ENCODE assay signal across 24 cellular contexts in the genomic region with DNA sequence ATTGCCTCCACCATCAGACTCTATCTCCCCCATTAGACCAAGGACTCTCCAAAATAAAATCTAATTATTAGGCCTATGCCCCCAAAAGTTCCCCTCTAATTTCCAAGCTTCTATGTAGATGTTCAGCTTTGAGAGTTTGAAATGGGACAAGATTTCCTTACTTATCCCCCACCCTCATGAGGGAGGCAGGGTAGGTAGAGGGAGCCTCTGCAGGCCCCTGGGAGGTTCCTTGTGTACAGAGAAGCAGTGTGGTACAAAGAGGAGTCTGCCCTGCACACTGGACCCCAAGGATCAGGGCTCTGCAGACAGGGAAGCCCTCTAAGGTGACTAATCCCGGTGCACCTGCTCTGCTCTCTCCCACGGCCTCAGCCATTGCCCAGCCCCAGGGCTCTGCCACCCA. TPM values are rescaled to one million over a fixed set of nuclear protein-coding genes. Genes with fewer than 3 reads are reported as not detected.
"Had no signal": no experiment of that assay in that cellular context is flagged by ENCODE, and none has a peak within 500 bp of the region (broad histone marks: within the 10 kb centered on the region; RNA-seq: fewer than 3 reads in every experiment).

No MANE protein-coding gene starts in this region.

- DNase-seq: activated CD4-positive, CD25-positive, alpha-beta regulatory T cell treated with anti-CD3 and anti-CD28 coated beads, Interleukin-2, amount 50 U/mL, for 72 hours; activated naive CD8-positive, alpha-beta T cell treated with anti-CD3 and anti-CD28 coated beads, Interleukin-2, amount 10 ng/mL, durations not matched to agents 7 days and 5 days; activated T-cell treated with anti-CD3 and anti-CD28 coated beads, Interleukin-2, amount 50 U/mL, for 72 hours; amygdala; caudate nucleus; colonic mucosa; heart right ventricle; kidney glomerular epithelial cell; left ventricle myocardium inferior; naive thymus-derived CD4-positive, alpha-beta T cell; stimulated activated CD4-positive, alpha-beta T cell treated with anti-CD3 and anti-CD28 coated beads, Interleukin-12 subunit alpha, Interleukin-12 subunit beta, amount 100 ng/mL, for 4 hours; stimulated activated CD4-positive, alpha-beta T cell treated with anti-CD3 and anti-CD28 coated beads, Interleukin-1b, Interleukin-23, amount 100 ng/mL, for 48 hours; stimulated activated CD8-positive, alpha-beta memory T cell treated with anti-CD3 and anti-CD28 coated beads, Interleukin-4, amount 100 ng/mL, for 48 hours; stimulated activated naive CD4-positive, alpha-beta T cell; T1000; thyroid gland had no signal

- H3K9me3 Mint-ChIP-seq: activated naive CD8-positive, alpha-beta T cell treated with anti-CD3 and anti-CD28 coated beads, Interleukin-2, amount 10 ng/mL, durations not matched to agents 7 days and 5 days; activated T-cell treated with anti-CD3 and anti-CD28 coated beads, Interleukin-2, amount 50 U/mL, for 72 hours; naive thymus-derived CD4-positive, alpha-beta T cell had no signal

- H3K4me3 Mint-ChIP-seq: activated naive CD8-positive, alpha-beta T cell treated with anti-CD3 and anti-CD28 coated beads, Interleukin-2, amount 10 ng/mL, durations not matched to agents 7 days and 5 days; activated T-cell treated with anti-CD3 and anti-CD28 coated beads, Interleukin-2, amount 50 U/mL, for 72 hours; naive thymus-derived CD4-positive, alpha-beta T cell had no signal

- H3K36me3 Mint-ChIP-seq: activated naive CD8-positive, alpha-beta T cell treated with anti-CD3 and anti-CD28 coated beads, Interleukin-2, amount 10 ng/mL, durations not matched to agents 7 days and 5 days; naive thymus-derived CD4-positive, alpha-beta T cell had no signal

- H3K27me3 Mint-ChIP-seq: naive thymus-derived CD4-positive, alpha-beta T cell had no signal

- H3K27me3 ChIP-seq: colonic mucosa, thyroid gland had no signal

- H3K4me1 ChIP-seq: colonic mucosa, esophagus muscularis mucosa, gastroesophageal sphincter, thyroid gland had no signal

- H3K27ac Mint-ChIP-seq: activated naive CD8-positive, alpha-beta T cell treated with anti-CD3 and anti-CD28 coated beads, Interleukin-2, amount 10 ng/mL, durations not matched to agents 7 days and 5 days; activated T-cell treated with anti-CD3 and anti-CD28 coated beads, Interleukin-2, amount 50 U/mL, for 72 hours had no signal

- H3K27ac ChIP-seq: colonic mucosa, esophagus muscularis mucosa, gastroesophageal sphincter, heart right ventricle, left ventricle myocardium inferior, neutrophil, thyroid gland had no signal

- H3K4me3 ChIP-seq: colonic mucosa, esophagus muscularis mucosa, gastroesophageal sphincter, heart right ventricle, left ventricle myocardium inferior, thyroid gland had no signal

- H3K36me3 ChIP-seq: colonic mucosa, esophagus muscularis mucosa, gastroesophageal sphincter, heart right ventricle, left ventricle myocardium inferior, neutrophil, thyroid gland had no signal

- ATAC-seq: activated T-cell treated with anti-CD3 and anti-CD28 coated beads, Interleukin-2, amount 50 U/mL, for 72 hours; gastroesophageal sphincter; heart right ventricle; naive thymus-derived CD4-positive, alpha-beta T cell; sciatic nerve had no signal

- H3K9me3 ChIP-seq: colonic mucosa, esophagus muscularis mucosa, gastroesophageal sphincter, heart right ventricle, left ventricle myocardium inferior, neutrophil, thyroid gland had no signal

- H3K4me1 Mint-ChIP-seq: activated naive CD8-positive, alpha-beta T cell treated with anti-CD3 and anti-CD28 coated beads, Interleukin-2, amount 10 ng/mL, durations not matched to agents 7 days and 5 days had no signal

- FAIRE-seq: endometrium had no signal

RNA-seq across cellular contexts. Expression of gene KRT17, which starts 2.5 kb away (rescaled TPM):
- total RNA-seq: activated naive CD8-positive, alpha-beta T cell treated with anti-CD3 and anti-CD28 coated beads, Interleukin-2, amount 10 ng/mL, durations not matched to agents 7 days and 5 days; heart right ventricle; left ventricle myocardium inferior; mucosa of gallbladder; naive thymus-derived CD4-positive, alpha-beta T cell; sciatic nerve had no signal
- polyA plus RNA-seq: naive thymus-derived CD4-positive, alpha-beta T cell had no signal

RNA-seq across cellular contexts. Expression of gene KRT16, which starts 9.3 kb away (rescaled TPM):
- total RNA-seq: activated CD8-positive, alpha-beta memory T cell treated with anti-CD3 and anti-CD28 coated beads for 36 hours; activated naive CD8-positive, alpha-beta T cell treated with anti-CD3 and anti-CD28 coated beads, Interleukin-2, amount 10 ng/mL, durations not matched to agents 7 days and 5 days; activated T-cell treated with anti-CD3 and anti-CD28 coated beads, Interleukin-2, amount 50 U/mL, for 72 hours; colonic mucosa; left ventricle myocardium inferior; mucosa of gallbladder; naive thymus-derived CD4-positive, alpha-beta T cell; T-helper 1 cell treated with Interleukin-12 subunit alpha and Interleukin-12 subunit beta and Interleukin-4 antibody, amounts not matched to agents 30 ng/mL and 1 ng/mL, for 36 hours had no signal
- polyA plus RNA-seq: naive thymus-derived CD4-positive, alpha-beta T cell had no signal

RNA-seq across cellular contexts. Expression of gene KRT14, which starts 35.2 kb away (rescaled TPM):
- total RNA-seq: activated CD8-positive, alpha-beta memory T cell treated with anti-CD3 and anti-CD28 coated beads for 36 hours; activated naive CD8-positive, alpha-beta T cell treated with anti-CD3 and anti-CD28 coated beads, Interleukin-2, amount 10 ng/mL, durations not matched to agents 7 days and 5 days; activated T-cell treated with anti-CD3 and anti-CD28 coated beads, Interleukin-2, amount 50 U/mL, for 72 hours; colonic mucosa; heart right ventricle; left ventricle myocardium inferior; naive thymus-derived CD4-positive, alpha-beta T cell; T-helper 1 cell treated with Interleukin-12 subunit alpha and Interleukin-12 subunit beta and Interleukin-4 antibody, amounts not matched to agents 30 ng/mL and 1 ng/mL, for 36 hours had no signal
- polyA plus RNA-seq: naive thymus-derived CD4-positive, alpha-beta T cell had no signal

RNA-seq across cellular contexts. Expression of gene KRT9, which starts 50.1 kb away (rescaled TPM):
- total RNA-seq: activated CD8-positive, alpha-beta memory T cell treated with anti-CD3 and anti-CD28 coated beads for 36 hours; activated naive CD8-positive, alpha-beta T cell treated with anti-CD3 and anti-CD28 coated beads, Interleukin-2, amount 10 ng/mL, durations not matched to agents 7 days and 5 days; activated T-cell treated with anti-CD3 and anti-CD28 coated beads, Interleukin-2, amount 50 U/mL, for 72 hours; colonic mucosa; esophagus muscularis mucosa; gastroesophageal sphincter; heart right ventricle; left ventricle myocardium inferior; mucosa of gallbladder; naive thymus-derived CD4-positive, alpha-beta T cell; sciatic nerve; T-helper 1 cell treated with Interleukin-12 subunit alpha and Interleukin-12 subunit beta and Interleukin-4 antibody, amounts not matched to agents 30 ng/mL and 1 ng/mL, for 36 hours; thyroid gland had no signal
- polyA plus RNA-seq: heart right ventricle; naive thymus-derived CD4-positive, alpha-beta T cell had no signal
